In genomic region chr10:94292448-94293118, GRCh38 we compare ENCODE assay signal across 11 cellular contexts.
DNase-seq lines count a peak whose midpoint lies in the region; ATAC-seq and TF ChIP-seq lines count a peak whose summit lies in the region.
"Had no signal": no experiment of that assay in that cellular context is flagged by ENCODE, and none has a peak within 500 bp of the region (broad histone marks: within the 10 kb centered on the region; RNA-seq: fewer than 3 reads in every experiment).

No MANE protein-coding gene starts in this region.

- no peaks in the 10 kb centered on the region for H3K9me3 ChIP-seq in PC-3 (ENCODE audit: low read length)
- no peaks in the 10 kb centered on the region for H3K9me3 ChIP-seq in parathyroid adenoma (ENCODE audit: control insufficient read depth, low read length)

- no peak overlapping the region for H3K27ac ChIP-seq in PC-3 (ENCODE audit: low read length)
- peak overlapping the region; percentile 19 for H3K27ac ChIP-seq in parathyroid adenoma
- H3K27ac ChIP-seq: epithelial cell of prostate had no signal

- H3K27me3 ChIP-seq in PC-3 (ENCODE audit: low read length) (no peaks in the 10 kb centered on the region), parathyroid adenoma (ENCODE audit: control insufficient read depth, insufficient read depth, low read length) (no peaks in the 10 kb centered on the region)

- POLR2A ChIA-PET in PC-3 (lab: Charles Lee; ENCODE audit: unreplicated experiment) = interaction anchor here (0.6 kb wide), 1 partner anchor 375 kb away, joined by 4 read pairs; no protein-coding TSS in a partner anchor

- H3K4me1 ChIP-seq in PC-3 (ENCODE audit: insufficient read depth, low read length) (peaks cover 6% of the 10 kb centered on the region), parathyroid adenoma (no peaks in the 10 kb centered on the region)

- H4K20me1 ChIP-seq in PC-3 (ENCODE audit: low read length) = no peaks in the 10 kb centered on the region

- no peaks in the 10 kb centered on the region for H3F3A ChIP-seq in PC-3 (ENCODE audit: low read length, unreplicated experiment)

- H3K4me3 ChIP-seq in PC-3 (ENCODE audit: low read length) = no peak overlapping the region
- no peak overlapping the region for H3K4me3 ChIP-seq in parathyroid adenoma (ENCODE audit: low read depth, low read length)

- intact Hi-C loops in PC-3 (cut with micrococcal nuclease) = no loop called here

- DNase-seq in GM03348 (ENCODE audit: low spot score) = peak; percentile 67
- peak; percentile 51 for DNase-seq in PC-3
- peak; percentile 52 for DNase-seq in fibroblast of gingiva (ENCODE audit: low read depth)
- no peak for DNase-seq in GM13976 (ENCODE audit: low spot score)
- DNase-seq in stimulated activated CD4-positive, alpha-beta T cell treated with anti-CD3 and anti-CD28 coated beads, Interleukin-2, amount 100 ng/mL, for 24 hours = no peak
- DNase-seq: activated CD4-positive, alpha-beta T cell treated with anti-CD3 and anti-CD28 coated beads for 48 hours; NCI-H1930 had no signal

- in situ Hi-C loops in GM13976 (cut with MboI; ENCODE audit: low sequenced_read_pairs, unreplicated experiment) = no loop called here

- ATAC-seq in PC-3 (peak; percentile 78), HG03196 (IDR thresholded peaks at IDR 0.05; ENCODE audit: unreplicated experiment) (no peak), HG02642 (IDR thresholded peaks at IDR 0.05; ENCODE audit: poor library complexity, unreplicated experiment) (no peak)

- H3K4me2 ChIP-seq in PC-3 (ENCODE audit: low read length) (no peak overlapping the region), parathyroid adenoma (ENCODE audit: low read length) (no peak overlapping the region)

- no TSS peak for BruUV-seq in PC-3 (replicated peaks; lab: Mats Ljungman, UMichigan)

- H3K36me3 ChIP-seq in PC-3 (ENCODE audit: low read depth, low read length) = no peaks in the 10 kb centered on the region
- H3K36me3 ChIP-seq in parathyroid adenoma (ENCODE audit: control insufficient read depth, insufficient read depth, low read length) = no peaks in the 10 kb centered on the region

- CTCF ChIA-PET in PC-3 (lab: Charles Lee) = no interaction called here

- H3K9me2 ChIP-seq in PC-3 (replicated peaks; ENCODE audit: low read length) = no peaks in the 10 kb centered on the region

- H3K79me2 ChIP-seq in PC-3 (ENCODE audit: low read length) (no peaks in the 10 kb centered on the region), parathyroid adenoma (no peaks in the 10 kb centered on the region)

- H3K9ac ChIP-seq in PC-3 (ENCODE audit: low read length) (no peak overlapping the region), parathyroid adenoma (no peak overlapping the region)

- TF ChIP-seq CTCF in PC-3 (conservative IDR thresholded peaks at IDR 0.05; ENCODE audit: low read depth, low read length) = no peak
- TF ChIP-seq CTCF in parathyroid adenoma (IDR thresholded peaks at IDR 0.05) = no peak
- no peak for TF ChIP-seq CTCF in GM13976 (IDR thresholded peaks at IDR 0.05; ENCODE audit: borderline replicate concordance, control extremely low read depth, extremely low read depth, insufficient read depth, missing control alignments)

- no peak overlapping the region for H2AFZ ChIP-seq in PC-3 (ENCODE audit: low read length)
- H2AFZ ChIP-seq in parathyroid adenoma = no peak overlapping the region

Comparison
In these comparisons a context has a peak if more than half of its experiments do, and no peak if none do; other contexts are left out.
1. DNase-seq: peak in GM03348 (single experiment), PC-3 (single experiment) and fibroblast of gingiva (single experiment); none in GM13976 (single experiment) and stimulated activated CD4-positive, alpha-beta T cell treated with anti-CD3 and anti-CD28 coated beads, Interleukin-2, amount 100 ng/mL, for 24 hours (0 of 2).